ENCODE assay signal across 8 cellular contexts in the genomic region with DNA sequence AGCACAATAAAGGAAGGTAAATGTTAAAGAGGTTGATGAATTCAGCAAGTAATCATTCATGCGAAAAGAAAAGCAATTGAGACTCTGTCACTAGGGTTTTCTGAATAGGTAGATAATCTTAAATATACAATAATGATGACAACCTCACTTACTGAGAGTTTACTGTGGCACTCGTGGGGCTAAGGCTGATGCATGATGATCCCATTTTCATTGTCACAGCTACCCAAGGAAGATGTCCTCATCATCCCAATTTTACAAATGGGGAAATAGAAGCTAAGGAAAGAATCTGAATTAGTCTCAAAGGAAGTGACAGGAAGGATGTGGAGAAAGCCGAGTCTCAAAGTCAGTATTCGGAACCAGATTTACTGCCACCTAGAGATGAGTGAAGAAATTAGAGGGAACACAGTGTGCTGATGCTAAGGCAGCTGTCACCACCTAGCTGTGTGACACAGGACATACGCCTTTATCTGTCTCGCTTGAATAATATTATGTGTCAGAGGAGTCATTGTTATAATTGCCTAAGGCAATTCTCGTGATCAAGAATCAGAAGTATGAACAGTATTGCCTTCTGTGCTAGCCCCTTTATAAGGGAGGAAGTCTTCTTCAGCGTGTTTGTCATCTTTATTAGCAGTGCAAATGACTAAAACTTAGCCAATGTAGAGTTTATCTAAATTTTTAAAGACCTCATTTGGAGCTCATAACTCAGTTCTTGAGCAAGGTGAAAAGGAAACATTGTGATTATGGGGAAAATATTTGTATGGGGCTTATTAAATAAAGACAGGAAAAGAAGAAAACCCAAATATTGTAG.
DNase-seq lines count a peak whose midpoint lies in the region; ATAC-seq, FAIRE-seq and TF ChIP-seq lines count a peak whose summit lies in the region.

No MANE protein-coding gene starts in this region.

- peak; percentile 84 for FAIRE-seq in K562 (lab: Jason Lieb, UNC)

- CTCF ChIA-PET in AG04449 (lab: Yijun Ruan, JAX) (interaction anchor here (0.7 to 3.0 kb wide), 11 partner anchors 11 to 244 kb away, joined by 3 to 29 read pairs (median 5); no protein-coding TSS in a partner anchor), SK-N-SH (lab: Yijun Ruan, JAX) (interaction anchor here (0.6 to 6.9 kb wide), 60 partner anchors 9 to 1360 kb away, joined by 3 to 109 read pairs (median 4); no protein-coding TSS in a partner anchor), K562 (lab: Yijun Ruan, JAX; ENCODE audit: low intra/inter-chr PET ratio) (interaction anchor here (0.6 to 1.9 kb wide), 7 partner anchors 9 to 519 kb away, joined by 3 to 13 read pairs (median 7); no protein-coding TSS in a partner anchor)

- H3K27me3 ChIP-seq in SK-N-SH (ENCODE audit: insufficient read depth) (no peaks in the 10 kb centered on the region), K562 (ENCODE audit: control insufficient read depth in 2 of 2, insufficient read depth in 2 of 2, low read length in 2 of 2) (no peaks in the 10 kb centered on the region)

- no peak for DNase-seq in AG04449 (ENCODE audit: low read depth, low spot score)
- DNase-seq in GM13976 (ENCODE audit: low spot score), result peak; percentile 57
- DNase-seq in NB4 (ENCODE audit: low read depth), result peak; percentile 92
- peak; percentile 67 for DNase-seq in SK-N-SH
- DNase-seq in K562 (ENCODE audit: extremely low read depth in 1 of 4, low spot score in 3 of 4), result peak; percentile 11 to 69 (median 32)
- DNase-seq in iPS DF 4.7 (ENCODE audit: extremely low read depth, low spot score), result peak; percentile 51
- peak; percentile 5 to 23 (median 17) for DNase-seq in stimulated activated CD4-positive, alpha-beta T cell treated with anti-CD3 and anti-CD28 coated beads, Interleukin-12 subunit alpha, Interleukin-12 subunit beta, amount 100 ng/mL, for 48 hours (ENCODE audit: low read depth in 2 of 3, low spot score in 1 of 3)

- H3K36me3 ChIP-seq in SK-N-SH (replicated peaks in 1 of 2; ENCODE audit: control insufficient read depth in 1 of 2, insufficient read depth in 2 of 2, low read length in 1 of 2) (peaks cover 3 to 6% of the 10 kb centered on the region in 2 experiments), K562 (ENCODE audit: control insufficient read depth, insufficient read depth, low read length) (0 out of 3 replicates have a peak, but pooled peaks cover 2% of the 10 kb centered on the region)

- H3K4me2 ChIP-seq in SK-N-SH, result no peak overlapping the region
- H3K4me2 ChIP-seq in K562 (ENCODE audit: insufficient read depth, low read length), result no peak overlapping the region

- ATAC-seq in HG02678 (IDR thresholded peaks at IDR 0.05; ENCODE audit: unreplicated experiment), result peak; percentile 99
- ATAC-seq in K562, result peak; percentile 100

- H3K4me3 ChIP-seq in AG04449 (ENCODE audit: low read depth, low read length) (no peak overlapping the region), NB4 (ENCODE audit: low read depth, low read length) (no peak overlapping the region), SK-N-SH (ENCODE audit: low read depth in 2 of 2, low read length in 1 of 2) (no peak overlapping the region; a peak in 1 of 4 replicates), K562 (no peak overlapping the region)

- no peak overlapping the region for H2AFZ ChIP-seq in SK-N-SH (ENCODE audit: low read depth)
- no peak overlapping the region for H2AFZ ChIP-seq in K562 (ENCODE audit: low read depth, low read length)

- in situ Hi-C loops in GM13976 (cut with MboI; ENCODE audit: low sequenced_read_pairs, unreplicated experiment), result loop anchor here (10.0 kb wide), 1 partner anchor 243 kb away; no protein-coding TSS in a partner anchor
- in situ Hi-C loops in K562 (cut with MboI), result no loop called here

- H3K27ac ChIP-seq in SK-N-SH (ENCODE audit: low read depth in 2 of 2, low read length in 1 of 2) (peak overlapping the region; percentile 14 to 66; a peak in 3 of 4 replicates), K562 (ENCODE audit: extremely low read depth, low read depth, low read length) (no peak overlapping the region)

- TF ChIP-seq EP300 in SK-N-SH (IDR thresholded peaks at IDR 0.05; ENCODE audit: borderline replicate concordance in 1 of 2, low read depth in 1 of 2, low read length in 1 of 2), result no peak
- TF ChIP-seq EP300 in K562 (IDR thresholded peaks at IDR 0.05; ENCODE audit: low read length), result no peak

- peaks cover 36% of the 10 kb centered on the region for H3F3A ChIP-seq in SK-N-SH (replicated peaks; ENCODE audit: insufficient read depth)

- no peaks in the 10 kb centered on the region for H3K79me2 ChIP-seq in SK-N-SH (ENCODE audit: insufficient read depth)
- H3K79me2 ChIP-seq in K562 (ENCODE audit: control insufficient read depth, insufficient read depth, low read length), result no peaks in the 10 kb centered on the region

- TF ChIP-seq RAD21 in SK-N-SH (IDR thresholded peaks at IDR 0.05; ENCODE audit: low read length) (peak; percentile 99), K562 (CRISPR knock-in tag; conservative IDR thresholded peaks at IDR 0.05 in 1 of 2, IDR thresholded peaks at IDR 0.05 in 1 of 2) (peak; percentile 89 to 94)

- peaks cover 5 to 14% of the 10 kb centered on the region in 2 experiments; a peak in 3 of 4 replicates for H3K4me1 ChIP-seq in SK-N-SH (ENCODE audit: control insufficient read depth in 1 of 2, insufficient read depth in 2 of 2, low read depth in 1 of 2, low read length in 1 of 2)
- H3K4me1 ChIP-seq in K562 (replicated peaks in 1 of 2; ENCODE audit: control insufficient read depth in 2 of 2, insufficient read depth in 2 of 2, low read length in 2 of 2), result no peaks in the 10 kb centered on the region; a peak in 1 of 5 replicates

- POLR2A ChIA-PET in AG04449 (lab: Yijun Ruan, JAX) (no interaction called here), SK-N-SH (lab: Yijun Ruan, JAX) (no interaction called here), K562 (lab: Yijun Ruan, JAX) (interaction anchor here (1.0 kb wide), 1 partner anchor 11 kb away, joined by 3 read pairs; no protein-coding TSS in a partner anchor)

- H3K9me1 ChIP-seq in K562 (ENCODE audit: control insufficient read depth, insufficient read depth, low read length), result no peaks in the 10 kb centered on the region

- H3K9ac ChIP-seq in SK-N-SH, result no peak overlapping the region
- H3K9ac ChIP-seq in K562 (ENCODE audit: insufficient read depth in 1 of 2, low read depth in 2 of 2, low read length in 2 of 2), result no peak overlapping the region

- peak; percentile 47 for TF ChIP-seq CTCF in AG04449 (IDR thresholded peaks at IDR 0.05; ENCODE audit: insufficient read depth, low read length, missing control alignments)
- TF ChIP-seq CTCF in GM13976 (IDR thresholded peaks at IDR 0.05; ENCODE audit: borderline replicate concordance, control extremely low read depth, extremely low read depth, insufficient read depth, missing control alignments), result peak; percentile 93
- TF ChIP-seq CTCF in NB4 (IDR thresholded peaks at IDR 0.05; ENCODE audit: low read depth, low read length), result peak; percentile 100
- peak; percentile 66 for TF ChIP-seq CTCF in SK-N-SH (IDR thresholded peaks at IDR 0.05)
- TF ChIP-seq CTCF in K562 (IDR thresholded peaks at IDR 0.05 in 2 of 3, conservative IDR thresholded peaks at IDR 0.05 in 1 of 3; ENCODE audit: insufficient read depth in 2 of 3, low read depth in 1 of 3, low read length in 3 of 3), result peak; percentile 79 to 99 (median 99)

- 41% methylated on average over 8 of the region's 8 CpGs for WGBS in SK-N-SH (ENCODE audit: low lambda C conversion rate)
- 32% methylated on average over 8 of the region's 8 CpGs for WGBS in K562 (ENCODE audit: insufficient coverage, low coverage, missing lambda C conversion rate)

- intact Hi-C loops in K562 (cut with micrococcal nuclease), result loop anchor here (1.0 to 2.0 kb wide), 2 partner anchors 229 to 244 kb away; no protein-coding TSS in a partner anchor

- TF ChIP-seq POLR2A in NB4 (IDR thresholded peaks at IDR 0.05; ENCODE audit: extremely low read depth, insufficient read length) (no peak), K562 (conservative IDR thresholded peaks at IDR 0.05) (no peak)

- no peaks in the 10 kb centered on the region for H3K9me2 ChIP-seq in SK-N-SH

- BruUV-seq in K562 (replicated peaks; lab: Mats Ljungman, UMichigan), result no TSS peak

- H3K9me3 ChIP-seq in SK-N-SH (no peaks in the 10 kb centered on the region), K562 (replicated peaks; ENCODE audit: control insufficient read depth, insufficient read depth, low read depth, low read length) (no peaks in the 10 kb centered on the region; the same call in 1 of the 2 replicates)

- no peaks in the 10 kb centered on the region for H4K20me1 ChIP-seq in SK-N-SH (ENCODE audit: insufficient read depth)
- no peaks in the 10 kb centered on the region for H4K20me1 ChIP-seq in K562 (replicated peaks; ENCODE audit: control insufficient read depth, insufficient read depth, low read length)

TF ChIP-seq in SK-N-SH, 30 proteins besides CTCF, POLR2A, EP300 and RAD21 (continues in another document):
- TF ChIP-seq, protein P1, sequence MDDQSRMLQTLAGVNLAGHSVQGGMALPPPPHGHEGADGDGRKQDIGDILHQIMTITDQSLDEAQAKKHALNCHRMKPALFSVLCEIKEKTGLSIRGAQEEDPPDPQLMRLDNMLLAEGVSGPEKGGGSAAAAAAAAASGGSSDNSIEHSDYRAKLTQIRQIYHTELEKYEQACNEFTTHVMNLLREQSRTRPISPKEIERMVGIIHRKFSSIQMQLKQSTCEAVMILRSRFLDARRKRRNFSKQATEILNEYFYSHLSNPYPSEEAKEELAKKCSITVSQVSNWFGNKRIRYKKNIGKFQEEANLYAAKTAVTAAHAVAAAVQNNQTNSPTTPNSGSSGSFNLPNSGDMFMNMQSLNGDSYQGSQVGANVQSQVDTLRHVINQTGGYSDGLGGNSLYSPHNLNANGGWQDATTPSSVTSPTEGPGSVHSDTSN (IDR thresholded peaks at IDR 0.05), result peak; percentile 44; the same call in 1 of the 2 replicates
- peak; percentile 92 for TF ChIP-seq SMC3 (IDR thresholded peaks at IDR 0.05; ENCODE audit: low read depth, low read length)
- TF ChIP-seq POLR2AphosphoS5 (IDR thresholded peaks at IDR 0.05; ENCODE audit: low read depth, low read length), result no peak
- no peak for TF ChIP-seq ELF1 (IDR thresholded peaks at IDR 0.05)

TF ChIP-seq in K562, 482 proteins besides CTCF, POLR2A, EP300 and RAD21 (continues in another document):
- TF ChIP-seq NR3C1 (CRISPR knock-in tag; IDR thresholded peaks at IDR 0.05), result no peak
- TF ChIP-seq STAG1 (CRISPR knock-in tag; IDR thresholded peaks at IDR 0.05; ENCODE audit: borderline replicate concordance), result peak; percentile 11; the same call in 1 of the 2 replicates

Comparison
In these comparisons a context has a peak if more than half of its experiments do, and no peak if none do; other contexts are left out.
1. CTCF ChIP-seq: peak in every context shown above with its lines; median percentile 100 in NB4; 99 in K562; 93 in GM13976; 66 in SK-N-SH; 47 in AG04449.